ENCODE assay signal across 1 cellular context in genomic region chr17:81489012-81489968, GRCh38.
TF ChIP-seq lines count a peak whose summit lies in the region.

No MANE protein-coding gene starts in this region.

TF ChIP-seq in HepG2, 621 proteins besides CTCF, POLR2A, EP300 and RAD21 (continued from another document):
- TF ChIP-seq, protein P1, sequence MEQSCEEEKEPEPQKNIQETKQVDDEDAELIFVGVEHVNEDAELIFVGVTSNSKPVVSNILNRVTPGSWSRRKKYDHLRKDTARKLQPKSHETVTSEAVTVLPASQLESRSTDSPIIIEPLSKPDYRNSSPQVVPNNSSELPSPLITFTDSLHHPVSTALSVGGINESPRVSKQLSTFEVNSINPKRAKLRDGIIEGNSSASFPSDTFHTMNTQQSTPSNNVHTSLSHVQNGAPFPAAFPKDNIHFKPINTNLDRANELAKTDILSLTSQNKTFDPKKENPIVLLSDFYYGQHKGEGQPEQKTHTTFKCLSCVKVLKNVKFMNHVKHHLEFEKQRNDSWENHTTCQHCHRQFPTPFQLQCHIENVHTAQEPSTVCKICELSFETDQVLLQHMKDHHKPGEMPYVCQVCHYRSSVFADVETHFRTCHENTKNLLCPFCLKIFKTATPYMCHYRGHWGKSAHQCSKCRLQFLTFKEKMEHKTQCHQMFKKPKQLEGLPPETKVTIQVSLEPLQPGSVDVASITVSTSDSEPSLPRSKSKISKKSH (CRISPR knock-in tag; IDR thresholded peaks at IDR 0.05; ENCODE audit: borderline replicate concordance): 0 out of 2 replicates have a peak, but pooled peaks have one; percentile 28
- 0 out of 2 replicates have a peak, but pooled peaks have one; percentile 26 for TF ChIP-seq ARID4A (CRISPR knock-in tag; IDR thresholded peaks at IDR 0.05; ENCODE audit: borderline replicate concordance)
